7 cellular contexts compared by ENCODE assay signal in the genomic region with DNA sequence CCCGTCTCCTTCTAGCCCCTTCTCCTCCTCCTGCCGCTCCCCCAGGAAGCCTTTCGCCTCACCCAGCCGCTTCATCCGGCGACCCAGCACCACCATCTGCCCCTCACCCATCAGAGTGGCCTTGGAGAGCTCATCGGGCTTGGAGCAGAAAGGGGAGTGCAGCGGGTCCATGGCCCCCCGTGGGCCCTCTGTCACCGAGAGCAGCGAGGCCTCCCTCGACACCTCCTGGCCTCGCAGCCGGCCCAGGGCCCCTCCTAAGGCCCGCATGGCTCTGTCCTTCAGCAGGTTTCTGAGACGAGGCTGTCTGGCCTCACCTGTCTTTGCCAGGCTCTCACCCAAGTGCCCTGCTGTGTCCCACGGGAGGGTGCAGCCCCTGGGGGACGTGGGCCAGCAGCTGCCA.
"Had no signal": no experiment of that assay in that cellular context is flagged by ENCODE, and none has a peak within 500 bp of the region (broad histone marks: within the 10 kb centered on the region; RNA-seq: fewer than 3 reads in every experiment).

No MANE protein-coding gene starts in this region.

- H3K9ac ChIP-seq: GM23248 had no signal

- DNase-seq: GM23248, GOT3, H9, HCEC 1CT, KG1 had no signal

- H3K27ac ChIP-seq: GM23248, HL-60 had no signal

- ATAC-seq: K562 had no signal

- H2AFZ ChIP-seq: GM23248 had no signal

- H3K4me3 ChIP-seq: GM23248, K562 had no signal
